ENCODE assay signal across 8 cellular contexts in genomic region chr1:156498447-156499193, GRCh38. TPM values are rescaled to one million over a fixed set of nuclear protein-coding genes. Genes with fewer than 3 reads are reported as not detected.
DNase-seq lines count a peak whose midpoint lies in the region; ATAC-seq lines count a peak whose summit lies in the region.

No MANE protein-coding gene starts in this region.

- H3K4me1 ChIP-seq in NT2/D1 (ENCODE audit: insufficient read depth, insufficient read length) = peaks cover 32% of the 10 kb centered on the region

- DNase-seq in Daoy (ENCODE audit: low read depth) (peak; percentile 44), NT2/D1 (ENCODE audit: low read depth, low spot score) (no peak), dermis microvascular lymphatic vessel endothelial cell (ENCODE audit: low read depth in 2 of 2) (peak; percentile 70 to 92), midbrain (lab: John Stamatoyannopoulos, UW) (peak; percentile 33)
- no peak for DNase-seq in stimulated activated CD4-positive, alpha-beta T cell treated with anti-CD3 and anti-CD28 coated beads, Interleukin-1b, Interleukin-23, amount 100 ng/mL, for 48 hours
- no peak for DNase-seq in stimulated activated CD4-positive, alpha-beta T cell treated with anti-CD3 and anti-CD28 coated beads, Interleukin-4, amount 100 ng/mL, for 4 hours

- no peaks in the 10 kb centered on the region for H3K27me3 ChIP-seq in NT2/D1 (ENCODE audit: insufficient read depth, insufficient read length)

- H3K36me3 ChIP-seq in NT2/D1 (ENCODE audit: insufficient read depth, insufficient read length, low read length) = peaks cover 12% of the 10 kb centered on the region

- peak overlapping the region; percentile 89 for H3K4me3 ChIP-seq in NT2/D1 (ENCODE audit: insufficient read length, low read depth)

- H3K9me3 ChIP-seq in NT2/D1 (ENCODE audit: insufficient read depth, low read length) = peaks cover 11% of the 10 kb centered on the region; the same call in 1 of the 2 replicates

- ATAC-seq in GM21515 (IDR thresholded peaks at IDR 0.05; ENCODE audit: unreplicated experiment) = no peak
- no peak for ATAC-seq in GM18519 (IDR thresholded peaks at IDR 0.05; ENCODE audit: low FRiP score, unreplicated experiment)

- H3K9ac ChIP-seq in NT2/D1 (ENCODE audit: insufficient read length, low read depth) = peak overlapping the region; percentile 71

RNA-seq across cellular contexts. Expression of gene MEF2D, which starts 2.0 kb away (rescaled TPM):
- total RNA-seq in Daoy (2014; rRNA removed; shearing (Covaris generic)) = 2.5 and 6.1 TPM in 2 replicates
- 4.1 and 9.4 TPM in 2 replicates for total RNA-seq in dermis microvascular lymphatic vessel endothelial cell

Comparison
In these comparisons a context has a peak if more than half of its experiments do, and no peak if none do; other contexts are left out.
1. DNase-seq: peak in Daoy (single experiment), dermis microvascular lymphatic vessel endothelial cell (2 of 2) and midbrain (single experiment); none in NT2/D1 (single experiment), stimulated activated CD4-positive, alpha-beta T cell treated with anti-CD3 and anti-CD28 coated beads, Interleukin-1b, Interleukin-23, amount 100 ng/mL, for 48 hours (single experiment) and stimulated activated CD4-positive, alpha-beta T cell treated with anti-CD3 and anti-CD28 coated beads, Interleukin-4, amount 100 ng/mL, for 4 hours (0 of 2).